In genomic region chr4:102647117-102647516, GRCh38 we compare ENCODE assay signal across 25 cellular contexts.
"Had no signal": no experiment of that assay in that cellular context is flagged by ENCODE, and none has a peak within 500 bp of the region (broad histone marks: within the 10 kb centered on the region; RNA-seq: fewer than 3 reads in every experiment).

No MANE protein-coding gene starts in this region.

- H3K27ac Mint-ChIP-seq: activated B cell treated with CpG ODN at 0.5 μM for 24 hours; activated CD4-positive, alpha-beta memory T cell treated with anti-CD3 and anti-CD28 coated beads for 36 hours; activated naive CD4-positive, alpha-beta T cell treated with anti-CD3 and anti-CD28 coated beads for 36 hours; activated T-helper 1 cell treated with anti-CD3 and anti-CD28 coated beads, Interleukin-12 subunit alpha, Interleukin-12 subunit beta, Interleukin-2, Interleukin-4 antibody, amounts not matched to agents 30 ng/mL and 10 ng/mL and 1 ng/mL, durations not matched to agents 14 hours and 24 hours and 36 hours had no signal

- H3K4me1 Mint-ChIP-seq: activated B cell treated with CpG ODN at 0.5 μM for 24 hours had no signal

- DNase-seq: activated B cell treated with CpG ODN at 0.5 μM for 24 hours; activated CD4-positive, alpha-beta memory T cell treated with anti-CD3 and anti-CD28 coated beads for 36 hours; activated CD4-positive, alpha-beta T cell treated with anti-CD3 and anti-CD28 coated beads for 4 hours; activated CD4-positive, alpha-beta T cell treated with anti-CD3 and anti-CD28 coated beads, Interleukin-2, amount 50 U/mL, for 1 hour; activated CD4-positive, CD25-positive, alpha-beta regulatory T cell treated with anti-CD3 and anti-CD28 coated beads, Interleukin-2, amount 50 U/mL, for 72 hours; activated CD8-positive, alpha-beta memory T cell treated with anti-CD3 and anti-CD28 coated beads, Interleukin-2, amount 50 U/mL, for 4 hours; activated gamma-delta T cell treated with Interleukin-2 at 50 U/mL for 16 hours; activated naive CD4-positive, alpha-beta T cell treated with anti-CD3 and anti-CD28 coated beads for 36 hours; activated T-cell treated with anti-CD3 and anti-CD28 coated beads for 4 hours; activated T-cell treated with anti-CD3 and anti-CD28 coated beads, Interleukin-2, amount 50 U/mL, for 4 hours; body of pancreas; NCI-H1105; NCI-H1417 treated with DMSO at 0.1 percent for 48 hours; NCI-H1694; NCI-H2029; NCI-H345; NCI-H524 treated with DMSO at 0.1 percent for 48 hours; SIG-M5; T-helper 1 cell; T-helper 2 cell; T-helper 9 cell had no signal

- ATAC-seq: activated naive CD4-positive, alpha-beta T cell treated with anti-CD3 and anti-CD28 coated beads, Interleukin-2, amount 50 U/mL, for 72 hours; activated T-cell treated with anti-CD3 and anti-CD28 coated beads, Interleukin-2, amount 50 U/mL, for 4 hours; body of pancreas; Panc1; SK-N-SH treated with all-trans-retinoic acid at 6 μM for 48 hours had no signal

- H3K9me3 Mint-ChIP-seq: activated B cell treated with CpG ODN at 0.5 μM for 24 hours; activated CD4-positive, alpha-beta memory T cell treated with anti-CD3 and anti-CD28 coated beads for 36 hours; activated naive CD4-positive, alpha-beta T cell treated with anti-CD3 and anti-CD28 coated beads, Interleukin-2, amount 50 U/mL, for 72 hours; activated T-cell treated with anti-CD3 and anti-CD28 coated beads, Interleukin-2, amount 50 U/mL, for 4 hours; activated T-helper 1 cell treated with anti-CD3 and anti-CD28 coated beads, Interleukin-12 subunit alpha, Interleukin-12 subunit beta, Interleukin-2, Interleukin-4 antibody, amounts not matched to agents 30 ng/mL and 10 ng/mL and 1 ng/mL, durations not matched to agents 14 hours and 24 hours and 36 hours had no signal

- H3K4me3 Mint-ChIP-seq: activated B cell treated with CpG ODN at 0.5 μM for 24 hours; activated CD4-positive, alpha-beta memory T cell treated with anti-CD3 and anti-CD28 coated beads for 36 hours; activated naive CD4-positive, alpha-beta T cell treated with anti-CD3 and anti-CD28 coated beads for 36 hours; activated T-cell treated with anti-CD3 and anti-CD28 coated beads, Interleukin-2, amount 50 U/mL, for 4 hours; activated T-helper 1 cell treated with anti-CD3 and anti-CD28 coated beads, Interleukin-12 subunit alpha, Interleukin-12 subunit beta, Interleukin-2, Interleukin-4 antibody, amounts not matched to agents 30 ng/mL and 10 ng/mL and 1 ng/mL, durations not matched to agents 14 hours and 24 hours and 36 hours had no signal

- H3K27me3 Mint-ChIP-seq: activated B cell treated with CpG ODN at 0.5 μM for 24 hours; activated CD4-positive, alpha-beta memory T cell treated with anti-CD3 and anti-CD28 coated beads for 36 hours had no signal
